In genomic region chr6:7034055-7034454, GRCh38 we compare ENCODE assay signal across 29 cellular contexts.
"Had no signal": no experiment of that assay in that cellular context is flagged by ENCODE, and none has a peak within 500 bp of the region (broad histone marks: within the 10 kb centered on the region; RNA-seq: fewer than 3 reads in every experiment).

No MANE protein-coding gene starts in this region.

- H3K36me3 ChIP-seq: ascending aorta, breast epithelium, cardiac muscle cell, colonic mucosa had no signal

- DNase-seq: activated CD4-positive, alpha-beta memory T cell treated with anti-CD3 and anti-CD28 coated beads for 36 hours; activated CD4-positive, alpha-beta T cell treated with anti-CD3 and anti-CD28 coated beads for 36 hours; activated CD4-positive, alpha-beta T cell treated with anti-CD3 and anti-CD28 coated beads, Interleukin-2, amount 10 ng/mL, durations not matched to agents 24 days and 14 days; activated CD4-positive, CD25-positive, alpha-beta regulatory T cell; activated CD4-positive, CD25-positive, alpha-beta regulatory T cell treated with anti-CD3 and anti-CD28 coated beads, Interleukin-2, amount 50 U/mL, for 72 hours; activated CD8-positive, alpha-beta memory T cell treated with anti-CD3 and anti-CD28 coated beads, Interleukin-2, amount 10 ng/mL, durations not matched to agents 7 days and 5 days; activated CD8-positive, alpha-beta memory T cell treated with anti-CD3 and anti-CD28 coated beads, Interleukin-2, amount 50 U/mL, for 4 hours; activated CD8-positive, alpha-beta T cell treated with anti-CD3 and anti-CD28 coated beads, Interleukin-2, amount 10 ng/mL, durations not matched to agents 7 days and 5 days; activated effector memory CD4-positive, alpha-beta T cell treated with anti-CD3 and anti-CD28 coated beads, Interleukin-2, amount 50 U/mL, for 16 hours; activated naive CD4-positive, alpha-beta T cell; activated naive CD4-positive, alpha-beta T cell treated with anti-CD3 and anti-CD28 coated beads, Interleukin-2, amount 10 ng/mL, durations not matched to agents 7 days and 5 days; activated naive CD8-positive, alpha-beta T cell treated with anti-CD3 and anti-CD28 coated beads, Interleukin-2, amount 10 ng/mL, durations not matched to agents 7 days and 5 days; activated T-cell treated with anti-CD3 and anti-CD28 coated beads, Interleukin-2, amount 50 U/mL, for 1 hour; activated T-cell treated with anti-CD3 and anti-CD28 coated beads, Interleukin-2, amount 50 U/mL, for 48 hours; central memory CD4-positive, alpha-beta T cell; cerebellar nuclear complex; colonic mucosa; dorsolateral prefrontal cortex; effector memory CD4-positive, alpha-beta T cell; endodermal cell; foreskin fibroblast; head of caudate nucleus; T-helper 17 cell; T1000 had no signal

- ATAC-seq: activated CD4-positive, alpha-beta T cell treated with anti-CD3 and anti-CD28 coated beads for 36 hours; activated CD8-positive, alpha-beta memory T cell treated with anti-CD3 and anti-CD28 coated beads, Interleukin-2, amount 10 ng/mL, durations not matched to agents 7 days and 5 days; activated CD8-positive, alpha-beta T cell treated with anti-CD3 and anti-CD28 coated beads, Interleukin-2, amount 10 ng/mL, durations not matched to agents 7 days and 5 days; activated naive CD4-positive, alpha-beta T cell treated with anti-CD3 and anti-CD28 coated beads, Interleukin-2, amount 50 U/mL, for 72 hours; esophagus mucosa; T-helper 17 cell had no signal

- H3K4me1 ChIP-seq: ascending aorta, breast epithelium, colonic mucosa had no signal

- H3K27ac ChIP-seq: ascending aorta, breast epithelium, cardiac muscle cell, colonic mucosa, dorsolateral prefrontal cortex had no signal

- H3K27me3 ChIP-seq: ascending aorta, breast epithelium, cardiac muscle cell, colonic mucosa had no signal

- H3K4me3 ChIP-seq: ascending aorta, breast epithelium, cardiac muscle cell, colonic mucosa, dorsolateral prefrontal cortex had no signal

- H3K9me3 ChIP-seq: ascending aorta, breast epithelium, colonic mucosa had no signal
